In genomic region chr22:19723990-19724827, GRCh38 we compare ENCODE assay signal across 9 cellular contexts. TPM values are rescaled to one million over a fixed set of nuclear protein-coding genes. Genes with fewer than 3 reads are reported as not detected.
DNase-seq lines count a peak whose midpoint lies in the region; ATAC-seq lines count a peak whose summit lies in the region.
"Had no signal": no experiment of that assay in that cellular context is flagged by ENCODE, and none has a peak within 500 bp of the region (broad histone marks: within the 10 kb centered on the region; RNA-seq: fewer than 3 reads in every experiment).

No MANE protein-coding gene starts in this region.

- DNase-seq in NCI-H524 (lab: John Stamatoyannopoulos, UW) (peak; percentile 57 to 75), NCI-H524 treated with DMSO at 0.1 percent for 48 hours (lab: John Stamatoyannopoulos, UW) (no peak), activated T-cell treated with anti-CD3 and anti-CD28 coated beads for 48 hours (ENCODE audit: low read depth) (peak; percentile 55), posterior cingulate gyrus (no peak), sciatic nerve (ENCODE audit: low spot score) (no peak)

- H3K27ac Mint-ChIP-seq in stimulated activated memory B cell treated with anti-CD40 and anti-IgM and Interleukin-4, amounts not matched to agents 10 μg/mL and 1 μg/mL and 100 μg/mL, for 72 hours, result no peak overlapping the region

- H3K4me3 ChIP-seq in iPS-18a (ENCODE audit: low read length), result peak overlapping the region; percentile 43

- peak overlapping the region; percentile 28 for H3K4me3 Mint-ChIP-seq in stimulated activated memory B cell treated with anti-CD40 and anti-IgM and Interleukin-4, amounts not matched to agents 10 μg/mL and 1 μg/mL and 100 μg/mL, for 72 hours

- no peak overlapping the region for H3K27ac ChIP-seq in iPS-18a (ENCODE audit: low read length)
- H3K27ac ChIP-seq: epithelial cell of prostate had no signal

- peaks cover 100% of the 10 kb centered on the region for H3K27me3 ChIP-seq in iPS-18a (ENCODE audit: control insufficient read depth, insufficient read depth, low read length)

- peaks cover 15% of the 10 kb centered on the region for H3K4me1 ChIP-seq in iPS-18a (ENCODE audit: control insufficient read depth, low read depth, low read length)

- H3K36me3 ChIP-seq in iPS-18a (ENCODE audit: control insufficient read depth, low read depth, low read length), result no peaks in the 10 kb centered on the region

- no peaks in the 10 kb centered on the region for H3K9me3 ChIP-seq in iPS-18a (ENCODE audit: control insufficient read depth, low read depth, low read length)

- H3K4me1 Mint-ChIP-seq in stimulated activated memory B cell treated with anti-CD40 and anti-IgM and Interleukin-4, amounts not matched to agents 10 μg/mL and 1 μg/mL and 100 μg/mL, for 72 hours, result peaks cover 29% of the 10 kb centered on the region

- no peaks in the 10 kb centered on the region for H3K36me3 Mint-ChIP-seq in stimulated activated memory B cell treated with anti-CD40 and anti-IgM and Interleukin-4, amounts not matched to agents 10 μg/mL and 1 μg/mL and 100 μg/mL, for 72 hours

- H3K9ac ChIP-seq in iPS-18a (ENCODE audit: low read length), result no peak overlapping the region

- ATAC-seq in stimulated activated memory B cell treated with anti-CD40 and anti-IgM and Interleukin-4, amounts not matched to agents 10 μg/mL and 1 μg/mL and 100 μg/mL, for 72 hours, result no peak
- no peak for ATAC-seq in HG03108 (IDR thresholded peaks at IDR 0.05; ENCODE audit: unreplicated experiment)
- no peak for ATAC-seq in sciatic nerve

- peaks cover 87% of the 10 kb centered on the region for H3K27me3 Mint-ChIP-seq in stimulated activated memory B cell treated with anti-CD40 and anti-IgM and Interleukin-4, amounts not matched to agents 10 μg/mL and 1 μg/mL and 100 μg/mL, for 72 hours

- H3K9me3 Mint-ChIP-seq in stimulated activated memory B cell treated with anti-CD40 and anti-IgM and Interleukin-4, amounts not matched to agents 10 μg/mL and 1 μg/mL and 100 μg/mL, for 72 hours, result no peaks in the 10 kb centered on the region

- intact Hi-C loops in posterior cingulate gyrus (cut with DNase I), result no loop called here
- intact Hi-C loops in sciatic nerve (cut with DNase I), result no loop called here

RNA-seq across cellular contexts. Expression of gene GP1BB, which starts 0.9 kb away (rescaled TPM):
- total RNA-seq in sciatic nerve, result 4.1 TPM

RNA-seq across cellular contexts. Expression of gene SEPTIN5, which starts 9.9 kb away (rescaled TPM):
- 22.5 TPM for total RNA-seq in sciatic nerve

RNA-seq across cellular contexts. Expression of gene TBX1, which starts 36.4 kb away (rescaled TPM):
- total RNA-seq in sciatic nerve, result 4.2 TPM

Comparison
In these comparisons a context has a peak if more than half of its experiments do, and no peak if none do; other contexts are left out.
1. DNase-seq: peak in NCI-H524 (2 of 2) and activated T-cell treated with anti-CD3 and anti-CD28 coated beads for 48 hours (single experiment); none in NCI-H524 treated with DMSO at 0.1 percent for 48 hours (single experiment), posterior cingulate gyrus (0 of 10) and sciatic nerve (single experiment).